ENCODE assay signal across 1 cellular context in the genomic region with DNA sequence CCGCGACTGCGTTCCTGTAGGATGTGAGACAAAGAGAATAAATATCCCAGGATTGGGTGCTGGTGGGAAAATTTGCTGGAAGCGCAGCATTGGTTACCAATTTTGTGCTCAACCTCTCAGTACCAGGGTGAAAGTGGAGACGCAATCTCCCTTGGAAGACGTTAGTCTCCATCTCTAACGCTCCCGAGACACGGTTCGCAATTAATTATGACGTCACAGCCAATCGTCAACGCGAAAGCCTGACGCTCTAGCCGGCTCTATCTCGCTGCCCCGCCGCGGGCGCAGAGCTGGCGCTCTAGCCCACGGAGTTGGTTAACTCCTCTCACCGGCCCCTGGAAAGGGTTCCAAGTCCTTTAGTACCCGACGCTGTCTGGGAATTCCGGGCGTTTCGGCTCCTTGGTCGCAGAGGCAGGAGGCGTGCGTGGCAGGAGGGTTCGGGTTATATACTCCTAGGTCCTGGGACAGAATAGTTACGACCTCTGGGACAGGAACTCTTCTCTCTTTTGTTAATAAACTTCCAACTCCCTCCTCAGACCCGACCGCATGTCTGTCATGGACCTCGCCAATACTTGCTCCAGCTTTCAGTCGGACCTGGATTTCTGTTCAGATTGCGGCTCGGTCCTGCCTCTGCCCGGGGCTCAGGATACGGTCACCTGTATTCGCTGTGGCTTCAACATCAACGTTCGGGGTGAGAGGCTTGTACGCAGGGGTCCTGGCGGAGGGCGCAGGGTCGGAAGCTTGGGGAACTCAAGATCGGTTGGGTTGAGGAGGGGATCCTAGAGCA.
A peak's percentile ranks its signal among the peaks of the same experiment; 100 is the strongest.
TF ChIP-seq lines count a peak whose summit lies in the region.

A gene with protein sequence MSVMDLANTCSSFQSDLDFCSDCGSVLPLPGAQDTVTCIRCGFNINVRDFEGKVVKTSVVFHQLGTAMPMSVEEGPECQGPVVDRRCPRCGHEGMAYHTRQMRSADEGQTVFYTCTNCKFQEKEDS (plus strand): TSS at position 284 of the 784 bp plus-strand sequence. CDS start 260 bp downstream, at position 544.

TF ChIP-seq in GM12878, 131 proteins besides CTCF, POLR2A, EP300 and RAD21 (continued from another document and continues in another):
- TF ChIP-seq, protein P1, sequence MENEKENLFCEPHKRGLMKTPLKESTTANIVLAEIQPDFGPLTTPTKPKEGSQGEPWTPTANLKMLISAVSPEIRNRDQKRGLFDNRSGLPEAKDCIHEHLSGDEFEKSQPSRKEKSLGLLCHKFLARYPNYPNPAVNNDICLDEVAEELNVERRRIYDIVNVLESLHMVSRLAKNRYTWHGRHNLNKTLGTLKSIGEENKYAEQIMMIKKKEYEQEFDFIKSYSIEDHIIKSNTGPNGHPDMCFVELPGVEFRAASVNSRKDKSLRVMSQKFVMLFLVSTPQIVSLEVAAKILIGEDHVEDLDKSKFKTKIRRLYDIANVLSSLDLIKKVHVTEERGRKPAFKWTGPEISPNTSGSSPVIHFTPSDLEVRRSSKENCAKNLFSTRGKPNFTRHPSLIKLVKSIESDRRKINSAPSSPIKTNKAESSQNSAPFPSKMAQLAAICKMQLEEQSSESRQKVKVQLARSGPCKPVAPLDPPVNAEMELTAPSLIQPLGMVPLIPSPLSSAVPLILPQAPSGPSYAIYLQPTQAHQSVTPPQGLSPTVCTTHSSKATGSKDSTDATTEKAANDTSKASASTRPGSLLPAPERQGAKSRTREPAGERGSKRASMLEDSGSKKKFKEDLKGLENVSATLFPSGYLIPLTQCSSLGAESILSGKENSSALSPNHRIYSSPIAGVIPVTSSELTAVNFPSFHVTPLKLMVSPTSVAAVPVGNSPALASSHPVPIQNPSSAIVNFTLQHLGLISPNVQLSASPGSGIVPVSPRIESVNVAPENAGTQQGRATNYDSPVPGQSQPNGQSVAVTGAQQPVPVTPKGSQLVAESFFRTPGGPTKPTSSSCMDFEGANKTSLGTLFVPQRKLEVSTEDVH (IDR thresholded peaks at IDR 0.05; ENCODE audit: low read depth, partially characterized antibody), result no peak
- TF ChIP-seq ZZZ3 (IDR thresholded peaks at IDR 0.05; ENCODE audit: control insufficient read depth, insufficient read length, low read depth), result no peak
- peak; percentile 99 for TF ChIP-seq CREM (IDR thresholded peaks at IDR 0.05; ENCODE audit: low read depth)
- TF ChIP-seq ZBED1 (IDR thresholded peaks at IDR 0.05; ENCODE audit: borderline replicate concordance), result peak; percentile 57; the same call in 1 of the 2 replicates
- TF ChIP-seq NRF1 (conservative IDR thresholded peaks at IDR 0.05; ENCODE audit: low read depth, low read length), result no peak
- TF ChIP-seq SMAD5 (IDR thresholded peaks at IDR 0.05; ENCODE audit: low read depth), result peak; percentile 87
- TF ChIP-seq, protein P2, sequence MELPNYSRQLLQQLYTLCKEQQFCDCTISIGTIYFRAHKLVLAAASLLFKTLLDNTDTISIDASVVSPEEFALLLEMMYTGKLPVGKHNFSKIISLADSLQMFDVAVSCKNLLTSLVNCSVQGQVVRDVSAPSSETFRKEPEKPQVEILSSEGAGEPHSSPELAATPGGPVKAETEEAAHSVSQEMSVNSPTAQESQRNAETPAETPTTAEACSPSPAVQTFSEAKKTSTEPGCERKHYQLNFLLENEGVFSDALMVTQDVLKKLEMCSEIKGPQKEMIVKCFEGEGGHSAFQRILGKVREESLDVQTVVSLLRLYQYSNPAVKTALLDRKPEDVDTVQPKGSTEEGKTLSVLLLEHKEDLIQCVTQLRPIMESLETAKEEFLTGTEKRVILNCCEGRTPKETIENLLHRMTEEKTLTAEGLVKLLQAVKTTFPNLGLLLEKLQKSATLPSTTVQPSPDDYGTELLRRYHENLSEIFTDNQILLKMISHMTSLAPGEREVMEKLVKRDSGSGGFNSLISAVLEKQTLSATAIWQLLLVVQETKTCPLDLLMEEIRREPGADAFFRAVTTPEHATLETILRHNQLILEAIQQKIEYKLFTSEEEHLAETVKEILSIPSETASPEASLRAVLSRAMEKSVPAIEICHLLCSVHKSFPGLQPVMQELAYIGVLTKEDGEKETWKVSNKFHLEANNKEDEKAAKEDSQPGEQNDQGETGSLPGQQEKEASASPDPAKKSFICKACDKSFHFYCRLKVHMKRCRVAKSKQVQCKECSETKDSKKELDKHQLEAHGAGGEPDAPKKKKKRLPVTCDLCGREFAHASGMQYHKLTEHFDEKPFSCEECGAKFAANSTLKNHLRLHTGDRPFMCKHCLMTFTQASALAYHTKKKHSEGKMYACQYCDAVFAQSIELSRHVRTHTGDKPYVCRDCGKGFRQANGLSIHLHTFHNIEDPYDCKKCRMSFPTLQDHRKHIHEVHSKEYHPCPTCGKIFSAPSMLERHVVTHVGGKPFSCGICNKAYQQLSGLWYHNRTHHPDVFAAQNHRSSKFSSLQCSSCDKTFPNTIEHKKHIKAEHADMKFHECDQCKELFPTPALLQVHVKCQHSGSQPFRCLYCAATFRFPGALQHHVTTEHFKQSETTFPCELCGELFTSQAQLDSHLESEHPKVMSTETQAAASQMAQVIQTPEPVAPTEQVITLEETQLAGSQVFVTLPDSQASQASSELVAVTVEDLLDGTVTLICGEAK (IDR thresholded peaks at IDR 0.05; ENCODE audit: borderline replicate concordance), result peak; percentile 55; the same call in 1 of the 2 replicates
- TF ChIP-seq, protein P3, sequence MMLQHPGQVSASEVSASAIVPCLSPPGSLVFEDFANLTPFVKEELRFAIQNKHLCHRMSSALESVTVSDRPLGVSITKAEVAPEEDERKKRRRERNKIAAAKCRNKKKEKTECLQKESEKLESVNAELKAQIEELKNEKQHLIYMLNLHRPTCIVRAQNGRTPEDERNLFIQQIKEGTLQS (IDR thresholded peaks at IDR 0.05; ENCODE audit: borderline replicate concordance, extremely low read depth, low read depth, low read length), result peak; percentile 44; the same call in 1 of the 2 replicates
- TF ChIP-seq NFIC (IDR thresholded peaks at IDR 0.05; ENCODE audit: low read depth, low read length), result peak; percentile 56; the same call in 1 of the 2 replicates
- TF ChIP-seq, protein P4, sequence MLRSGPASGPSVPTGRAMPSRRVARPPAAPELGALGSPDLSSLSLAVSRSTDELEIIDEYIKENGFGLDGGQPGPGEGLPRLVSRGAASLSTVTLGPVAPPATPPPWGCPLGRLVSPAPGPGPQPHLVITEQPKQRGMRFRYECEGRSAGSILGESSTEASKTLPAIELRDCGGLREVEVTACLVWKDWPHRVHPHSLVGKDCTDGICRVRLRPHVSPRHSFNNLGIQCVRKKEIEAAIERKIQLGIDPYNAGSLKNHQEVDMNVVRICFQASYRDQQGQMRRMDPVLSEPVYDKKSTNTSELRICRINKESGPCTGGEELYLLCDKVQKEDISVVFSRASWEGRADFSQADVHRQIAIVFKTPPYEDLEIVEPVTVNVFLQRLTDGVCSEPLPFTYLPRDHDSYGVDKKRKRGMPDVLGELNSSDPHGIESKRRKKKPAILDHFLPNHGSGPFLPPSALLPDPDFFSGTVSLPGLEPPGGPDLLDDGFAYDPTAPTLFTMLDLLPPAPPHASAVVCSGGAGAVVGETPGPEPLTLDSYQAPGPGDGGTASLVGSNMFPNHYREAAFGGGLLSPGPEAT (IDR thresholded peaks at IDR 0.05; ENCODE audit: low read depth), result peak; percentile 99
- no peak for TF ChIP-seq KAT2A (conservative IDR thresholded peaks at IDR 0.05; ENCODE audit: control insufficient read depth, low read depth, low read length)
- TF ChIP-seq NR2F1 (conservative IDR thresholded peaks at IDR 0.05), result 0 out of 2 replicates have a peak, but pooled peaks have one; percentile 28
- TF ChIP-seq, protein P5, sequence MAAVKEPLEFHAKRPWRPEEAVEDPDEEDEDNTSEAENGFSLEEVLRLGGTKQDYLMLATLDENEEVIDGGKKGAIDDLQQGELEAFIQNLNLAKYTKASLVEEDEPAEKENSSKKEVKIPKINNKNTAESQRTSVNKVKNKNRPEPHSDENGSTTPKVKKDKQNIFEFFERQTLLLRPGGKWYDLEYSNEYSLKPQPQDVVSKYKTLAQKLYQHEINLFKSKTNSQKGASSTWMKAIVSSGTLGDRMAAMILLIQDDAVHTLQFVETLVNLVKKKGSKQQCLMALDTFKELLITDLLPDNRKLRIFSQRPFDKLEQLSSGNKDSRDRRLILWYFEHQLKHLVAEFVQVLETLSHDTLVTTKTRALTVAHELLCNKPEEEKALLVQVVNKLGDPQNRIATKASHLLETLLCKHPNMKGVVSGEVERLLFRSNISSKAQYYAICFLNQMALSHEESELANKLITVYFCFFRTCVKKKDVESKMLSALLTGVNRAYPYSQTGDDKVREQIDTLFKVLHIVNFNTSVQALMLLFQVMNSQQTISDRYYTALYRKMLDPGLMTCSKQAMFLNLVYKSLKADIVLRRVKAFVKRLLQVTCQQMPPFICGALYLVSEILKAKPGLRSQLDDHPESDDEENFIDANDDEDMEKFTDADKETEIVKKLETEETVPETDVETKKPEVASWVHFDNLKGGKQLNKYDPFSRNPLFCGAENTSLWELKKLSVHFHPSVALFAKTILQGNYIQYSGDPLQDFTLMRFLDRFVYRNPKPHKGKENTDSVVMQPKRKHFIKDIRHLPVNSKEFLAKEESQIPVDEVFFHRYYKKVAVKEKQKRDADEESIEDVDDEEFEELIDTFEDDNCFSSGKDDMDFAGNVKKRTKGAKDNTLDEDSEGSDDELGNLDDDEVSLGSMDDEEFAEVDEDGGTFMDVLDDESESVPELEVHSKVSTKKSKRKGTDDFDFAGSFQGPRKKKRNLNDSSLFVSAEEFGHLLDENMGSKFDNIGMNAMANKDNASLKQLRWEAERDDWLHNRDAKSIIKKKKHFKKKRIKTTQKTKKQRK (IDR thresholded peaks at IDR 0.05; ENCODE audit: low read depth, low read length), result no peak
- peak; percentile 31 for TF ChIP-seq SIX5 (IDR thresholded peaks at IDR 0.05; ENCODE audit: low read depth, low read length, severe bottlenecking)
- TF ChIP-seq, protein P6, sequence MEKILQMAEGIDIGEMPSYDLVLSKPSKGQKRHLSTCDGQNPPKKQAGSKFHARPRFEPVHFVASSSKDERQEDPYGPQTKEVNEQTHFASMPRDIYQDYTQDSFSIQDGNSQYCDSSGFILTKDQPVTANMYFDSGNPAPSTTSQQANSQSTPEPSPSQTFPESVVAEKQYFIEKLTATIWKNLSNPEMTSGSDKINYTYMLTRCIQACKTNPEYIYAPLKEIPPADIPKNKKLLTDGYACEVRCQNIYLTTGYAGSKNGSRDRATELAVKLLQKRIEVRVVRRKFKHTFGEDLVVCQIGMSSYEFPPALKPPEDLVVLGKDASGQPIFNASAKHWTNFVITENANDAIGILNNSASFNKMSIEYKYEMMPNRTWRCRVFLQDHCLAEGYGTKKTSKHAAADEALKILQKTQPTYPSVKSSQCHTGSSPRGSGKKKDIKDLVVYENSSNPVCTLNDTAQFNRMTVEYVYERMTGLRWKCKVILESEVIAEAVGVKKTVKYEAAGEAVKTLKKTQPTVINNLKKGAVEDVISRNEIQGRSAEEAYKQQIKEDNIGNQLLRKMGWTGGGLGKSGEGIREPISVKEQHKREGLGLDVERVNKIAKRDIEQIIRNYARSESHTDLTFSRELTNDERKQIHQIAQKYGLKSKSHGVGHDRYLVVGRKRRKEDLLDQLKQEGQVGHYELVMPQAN (conservative IDR thresholded peaks at IDR 0.05), result peak; percentile 60; the same call in 1 of the 2 replicates
- TF ChIP-seq, protein P7, sequence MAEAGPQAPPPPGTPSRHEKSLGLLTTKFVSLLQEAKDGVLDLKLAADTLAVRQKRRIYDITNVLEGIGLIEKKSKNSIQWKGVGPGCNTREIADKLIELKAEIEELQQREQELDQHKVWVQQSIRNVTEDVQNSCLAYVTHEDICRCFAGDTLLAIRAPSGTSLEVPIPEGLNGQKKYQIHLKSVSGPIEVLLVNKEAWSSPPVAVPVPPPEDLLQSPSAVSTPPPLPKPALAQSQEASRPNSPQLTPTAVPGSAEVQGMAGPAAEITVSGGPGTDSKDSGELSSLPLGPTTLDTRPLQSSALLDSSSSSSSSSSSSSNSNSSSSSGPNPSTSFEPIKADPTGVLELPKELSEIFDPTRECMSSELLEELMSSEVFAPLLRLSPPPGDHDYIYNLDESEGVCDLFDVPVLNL (IDR thresholded peaks at IDR 0.05; ENCODE audit: low read depth, low read length), result no peak
- TF ChIP-seq SREBF2 (IDR thresholded peaks at IDR 0.05; ENCODE audit: low read length), result no peak
- TF ChIP-seq RBBP5 (conservative IDR thresholded peaks at IDR 0.05), result no peak
- 0 out of 2 replicates have a peak, but pooled peaks have one; percentile 21 for TF ChIP-seq FOXK2 (IDR thresholded peaks at IDR 0.05)
- TF ChIP-seq NFXL1 (IDR thresholded peaks at IDR 0.05; ENCODE audit: borderline replicate concordance), result no peak
- TF ChIP-seq, protein P8, sequence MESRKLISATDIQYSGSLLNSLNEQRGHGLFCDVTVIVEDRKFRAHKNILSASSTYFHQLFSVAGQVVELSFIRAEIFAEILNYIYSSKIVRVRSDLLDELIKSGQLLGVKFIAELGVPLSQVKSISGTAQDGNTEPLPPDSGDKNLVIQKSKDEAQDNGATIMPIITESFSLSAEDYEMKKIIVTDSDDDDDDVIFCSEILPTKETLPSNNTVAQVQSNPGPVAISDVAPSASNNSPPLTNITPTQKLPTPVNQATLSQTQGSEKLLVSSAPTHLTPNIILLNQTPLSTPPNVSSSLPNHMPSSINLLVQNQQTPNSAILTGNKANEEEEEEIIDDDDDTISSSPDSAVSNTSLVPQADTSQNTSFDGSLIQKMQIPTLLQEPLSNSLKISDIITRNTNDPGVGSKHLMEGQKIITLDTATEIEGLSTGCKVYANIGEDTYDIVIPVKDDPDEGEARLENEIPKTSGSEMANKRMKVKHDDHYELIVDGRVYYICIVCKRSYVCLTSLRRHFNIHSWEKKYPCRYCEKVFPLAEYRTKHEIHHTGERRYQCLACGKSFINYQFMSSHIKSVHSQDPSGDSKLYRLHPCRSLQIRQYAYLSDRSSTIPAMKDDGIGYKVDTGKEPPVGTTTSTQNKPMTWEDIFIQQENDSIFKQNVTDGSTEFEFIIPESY (IDR thresholded peaks at IDR 0.05), result no peak
- TF ChIP-seq SIN3A (IDR thresholded peaks at IDR 0.05; ENCODE audit: low read depth, low read length), result no peak
- no peak for TF ChIP-seq FOS (IDR thresholded peaks at IDR 0.05; ENCODE audit: borderline replicate concordance, extremely low read depth, insufficient read length)
- TF ChIP-seq CBX5 (IDR thresholded peaks at IDR 0.05; ENCODE audit: low read depth), result peak; percentile 85; the same call in 1 of the 2 replicates
- TF ChIP-seq TCF3 (IDR thresholded peaks at IDR 0.05; ENCODE audit: borderline replicate concordance, insufficient read depth, low read depth, low read length), result no peak
- TF ChIP-seq MTA3 (IDR thresholded peaks at IDR 0.05; ENCODE audit: borderline replicate concordance, low read length), result 0 out of 2 replicates have a peak, but pooled peaks have one; percentile 88
- peak; percentile 96 for TF ChIP-seq PML (IDR thresholded peaks at IDR 0.05; ENCODE audit: low read length)
- TF ChIP-seq, protein P9, sequence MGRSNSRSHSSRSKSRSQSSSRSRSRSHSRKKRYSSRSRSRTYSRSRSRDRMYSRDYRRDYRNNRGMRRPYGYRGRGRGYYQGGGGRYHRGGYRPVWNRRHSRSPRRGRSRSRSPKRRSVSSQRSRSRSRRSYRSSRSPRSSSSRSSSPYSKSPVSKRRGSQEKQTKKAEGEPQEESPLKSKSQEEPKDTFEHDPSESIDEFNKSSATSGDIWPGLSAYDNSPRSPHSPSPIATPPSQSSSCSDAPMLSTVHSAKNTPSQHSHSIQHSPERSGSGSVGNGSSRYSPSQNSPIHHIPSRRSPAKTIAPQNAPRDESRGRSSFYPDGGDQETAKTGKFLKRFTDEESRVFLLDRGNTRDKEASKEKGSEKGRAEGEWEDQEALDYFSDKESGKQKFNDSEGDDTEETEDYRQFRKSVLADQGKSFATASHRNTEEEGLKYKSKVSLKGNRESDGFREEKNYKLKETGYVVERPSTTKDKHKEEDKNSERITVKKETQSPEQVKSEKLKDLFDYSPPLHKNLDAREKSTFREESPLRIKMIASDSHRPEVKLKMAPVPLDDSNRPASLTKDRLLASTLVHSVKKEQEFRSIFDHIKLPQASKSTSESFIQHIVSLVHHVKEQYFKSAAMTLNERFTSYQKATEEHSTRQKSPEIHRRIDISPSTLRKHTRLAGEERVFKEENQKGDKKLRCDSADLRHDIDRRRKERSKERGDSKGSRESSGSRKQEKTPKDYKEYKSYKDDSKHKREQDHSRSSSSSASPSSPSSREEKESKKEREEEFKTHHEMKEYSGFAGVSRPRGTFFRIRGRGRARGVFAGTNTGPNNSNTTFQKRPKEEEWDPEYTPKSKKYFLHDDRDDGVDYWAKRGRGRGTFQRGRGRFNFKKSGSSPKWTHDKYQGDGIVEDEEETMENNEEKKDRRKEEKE (IDR thresholded peaks at IDR 0.05), result no peak
